In genomic region chr11:23311986-23312940, GRCh38 we compare ENCODE assay signal across 11 cellular contexts.
DNase-seq lines count a peak whose midpoint lies in the region; ATAC-seq and TF ChIP-seq lines count a peak whose summit lies in the region.
"Had no signal": no experiment of that assay in that cellular context is flagged by ENCODE, and none has a peak within 500 bp of the region (broad histone marks: within the 10 kb centered on the region; RNA-seq: fewer than 3 reads in every experiment).

No MANE protein-coding gene starts in this region.

- H3K36me3 Mint-ChIP-seq in activated naive CD4-positive, alpha-beta T cell treated with anti-CD3 and anti-CD28 coated beads, Interleukin-2, amount 50 U/mL, for 72 hours: peaks cover 0 to 4% of the 10 kb centered on the region in 2 donors
- no peaks in the 10 kb centered on the region for H3K36me3 Mint-ChIP-seq in activated T-helper 1 cell treated with anti-CD3 and anti-CD28 coated beads, Interleukin-12 subunit alpha, Interleukin-12 subunit beta, Interleukin-2, Interleukin-4 antibody, amounts not matched to agents 30 ng/mL and 10 ng/mL and 1 ng/mL, durations not matched to agents 14 hours and 24 hours and 36 hours (ENCODE audit: low read depth)

- H3K4me1 Mint-ChIP-seq in activated T-helper 1 cell treated with anti-CD3 and anti-CD28 coated beads, Interleukin-12 subunit alpha, Interleukin-12 subunit beta, Interleukin-2, Interleukin-4 antibody, amounts not matched to agents 30 ng/mL and 10 ng/mL and 1 ng/mL, durations not matched to agents 14 hours and 24 hours and 36 hours (ENCODE audit: low read depth): no peaks in the 10 kb centered on the region

- intact Hi-C loops in activated T-helper 1 cell treated with anti-CD3 and anti-CD28 coated beads, Interleukin-12 subunit alpha, Interleukin-12 subunit beta, Interleukin-2, Interleukin-4 antibody, amounts not matched to agents 30 ng/mL and 10 ng/mL and 1 ng/mL, durations not matched to agents 14 hours and 24 hours and 36 hours (cut with micrococcal nuclease): no loop called here

- no peak overlapping the region for H3K4me2 ChIP-seq in GM23248 (ENCODE audit: unreplicated experiment)

- H3K9me2 ChIP-seq in GM23248 (ENCODE audit: insufficient read depth): no peaks in the 10 kb centered on the region

- H3K27me3 Mint-ChIP-seq in activated T-helper 1 cell treated with anti-CD3 and anti-CD28 coated beads, Interleukin-12 subunit alpha, Interleukin-12 subunit beta, Interleukin-2, Interleukin-4 antibody, amounts not matched to agents 30 ng/mL and 10 ng/mL and 1 ng/mL, durations not matched to agents 14 hours and 24 hours and 36 hours (ENCODE audit: insufficient read depth): no peaks in the 10 kb centered on the region

- no peaks in the 10 kb centered on the region for H3K9me3 ChIP-seq in GM23248 (ENCODE audit: low read depth)

- no peak overlapping the region for H3K4me3 ChIP-seq in GM23248

- no peak overlapping the region for H3K27ac Mint-ChIP-seq in activated naive CD4-positive, alpha-beta T cell treated with anti-CD3 and anti-CD28 coated beads, Interleukin-2, amount 50 U/mL, for 72 hours
- H3K27ac Mint-ChIP-seq in activated T-helper 1 cell treated with anti-CD3 and anti-CD28 coated beads, Interleukin-12 subunit alpha, Interleukin-12 subunit beta, Interleukin-2, Interleukin-4 antibody, amounts not matched to agents 30 ng/mL and 10 ng/mL and 1 ng/mL, durations not matched to agents 14 hours and 24 hours and 36 hours: no peak overlapping the region

- H2AFZ ChIP-seq in GM23248: peak overlapping the region; percentile 34

- H3K27me3 ChIP-seq in GM23248 (replicated peaks; ENCODE audit: insufficient read depth): no peaks in the 10 kb centered on the region

- H4K20me1 ChIP-seq in GM23248 (ENCODE audit: insufficient read depth): no peaks in the 10 kb centered on the region

- H3K9me3 Mint-ChIP-seq in activated naive CD4-positive, alpha-beta T cell treated with anti-CD3 and anti-CD28 coated beads, Interleukin-2, amount 50 U/mL, for 72 hours: peaks cover 12 to 24% of the 10 kb centered on the region in 2 donors
- peaks cover 4% of the 10 kb centered on the region for H3K9me3 Mint-ChIP-seq in activated T-helper 1 cell treated with anti-CD3 and anti-CD28 coated beads, Interleukin-12 subunit alpha, Interleukin-12 subunit beta, Interleukin-2, Interleukin-4 antibody, amounts not matched to agents 30 ng/mL and 10 ng/mL and 1 ng/mL, durations not matched to agents 14 hours and 24 hours and 36 hours

- peaks cover 21% of the 10 kb centered on the region for H3K4me1 ChIP-seq in GM23248 (ENCODE audit: insufficient read depth)

- no peaks in the 10 kb centered on the region for H3K36me3 ChIP-seq in GM23248 (ENCODE audit: low read depth)

- no peaks in the 10 kb centered on the region for H3K79me2 ChIP-seq in GM23248 (ENCODE audit: insufficient read depth)

- in situ Hi-C loops in GM23248 (cut with MboI): no loop called here

- no peak overlapping the region for H3K9ac ChIP-seq in GM23248

- ATAC-seq in SK-N-SH treated with all-trans-retinoic acid at 6 μM for 48 hours: no peak
- no peak for ATAC-seq in activated naive CD4-positive, alpha-beta T cell treated with anti-CD3 and anti-CD28 coated beads, Interleukin-2, amount 50 U/mL, for 72 hours

- H3K27ac ChIP-seq in GM23248: peak overlapping the region; percentile 10; the same call in 1 of the 2 replicates

- DNase-seq in 8988T (peak; percentile 18), GM23248 (peak; percentile 38), glomerular visceral epithelial cell (ENCODE audit: extremely low spot score) (peak; percentile 30), NCI-H1694 (lab: John Stamatoyannopoulos, UW) (no peak)
- DNase-seq in activated naive CD4-positive, alpha-beta T cell treated with Interleukin-2 at 50 U/mL for 16 hours: no peak
- no peak for DNase-seq in activated naive CD4-positive, alpha-beta T cell treated with anti-CD3 and anti-CD28 coated beads, Interleukin-2, amount 50 U/mL, for 72 hours (ENCODE audit: low spot score in 2 of 2)
- no peak for DNase-seq in activated T-helper 1 cell treated with anti-CD3 and anti-CD28 coated beads, Interleukin-12 subunit alpha, Interleukin-12 subunit beta, Interleukin-2, Interleukin-4 antibody, amounts not matched to agents 30 ng/mL and 10 ng/mL and 1 ng/mL, durations not matched to agents 14 hours and 24 hours and 36 hours (ENCODE audit: low spot score)
- DNase-seq: activated CD4-positive, alpha-beta T cell treated with anti-CD3 and anti-CD28 coated beads, Interleukin-2, amount 50 U/mL, for 48 hours; activated gamma-delta T cell treated with Interleukin-2 at 50 U/mL for 16 hours; NCI-H1048 had no signal

- 53% methylated on average over 5 of the region's 5 CpGs for WGBS in GM23248 (ENCODE audit: low coverage in 1 of 2, low lambda C conversion rate in 2 of 2, missing lambda C conversion rate in 2 of 2), 2 experiments

- H3K4me3 Mint-ChIP-seq in activated T-helper 1 cell treated with anti-CD3 and anti-CD28 coated beads, Interleukin-12 subunit alpha, Interleukin-12 subunit beta, Interleukin-2, Interleukin-4 antibody, amounts not matched to agents 30 ng/mL and 10 ng/mL and 1 ng/mL, durations not matched to agents 14 hours and 24 hours and 36 hours: no peak overlapping the region

- H3F3A ChIP-seq in GM23248 (ENCODE audit: insufficient read depth): peaks cover 9% of the 10 kb centered on the region; the same call in 1 of the 2 replicates

TF ChIP-seq in SK-N-SH treated with all-trans-retinoic acid at 6 μM for 48 hours, 23 proteins besides CTCF, POLR2A, EP300 and RAD21:
- TF ChIP-seq RARB (CRISPR knock-in tag; IDR thresholded peaks at IDR 0.05): no peak
- TF ChIP-seq ISL1 (CRISPR knock-in tag; IDR thresholded peaks at IDR 0.05): peak; percentile 40; the same call in 1 of the 2 replicates

Comparison
In these comparisons a context has a peak if more than half of its experiments do, and no peak if none do; other contexts are left out.
1. DNase-seq: peak in 8988T (single experiment), GM23248 (single experiment) and glomerular visceral epithelial cell (single experiment); none in activated naive CD4-positive, alpha-beta T cell treated with Interleukin-2 at 50 U/mL for 16 hours (single experiment), activated naive CD4-positive, alpha-beta T cell treated with anti-CD3 and anti-CD28 coated beads, Interleukin-2, amount 50 U/mL, for 72 hours (0 of 2), activated T-helper 1 cell treated with anti-CD3 and anti-CD28 coated beads, Interleukin-12 subunit alpha, Interleukin-12 subunit beta, Interleukin-2, Interleukin-4 antibody, amounts not matched to agents 30 ng/mL and 10 ng/mL and 1 ng/mL, durations not matched to agents 14 hours and 24 hours and 36 hours (single experiment) and NCI-H1694 (single experiment).